8 cellular contexts compared by ENCODE assay signal in the genomic region with DNA sequence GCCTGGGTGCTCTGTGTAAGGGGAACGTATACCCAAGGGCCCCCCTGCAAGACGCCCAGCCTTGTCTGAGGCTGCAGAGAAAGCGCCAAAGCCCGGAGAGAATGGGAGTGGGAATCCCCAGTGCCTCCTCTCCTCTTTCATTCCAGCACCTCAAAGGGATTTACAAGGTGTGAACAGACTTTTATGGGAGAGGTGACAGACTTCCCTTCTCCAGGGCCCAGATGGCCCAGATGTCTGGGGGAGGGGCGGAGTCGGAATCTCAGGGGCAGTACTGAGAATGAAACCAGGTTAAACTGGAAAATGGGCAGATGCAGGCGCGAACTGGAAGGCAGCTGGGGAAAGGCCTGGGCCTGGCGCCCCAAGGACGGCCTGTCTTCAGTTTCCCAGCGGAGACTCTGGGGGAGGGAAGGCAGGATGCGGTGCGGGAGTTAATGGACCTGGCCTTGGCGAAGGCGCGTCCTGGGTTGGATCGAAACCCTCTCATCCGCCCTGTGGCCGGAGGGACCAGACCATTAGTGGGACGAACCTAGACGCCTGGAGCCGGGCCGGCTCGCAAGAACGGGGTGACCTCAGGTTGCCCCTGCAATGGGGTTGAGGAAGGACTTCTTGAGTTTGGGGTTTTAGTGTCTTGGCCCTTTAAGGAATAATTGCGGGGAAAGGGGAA. TPM values are rescaled to one million over a fixed set of nuclear protein-coding genes. Genes with fewer than 3 reads are reported as not detected.
DNase-seq lines count a peak whose midpoint lies in the region; ATAC-seq and TF ChIP-seq lines count a peak whose summit lies in the region.

No MANE protein-coding gene starts in this region.

- H3K4me2 ChIP-seq in H9 (ENCODE audit: insufficient read depth, insufficient read length, low read length) = peak overlapping the region; percentile 79

- peak overlapping the region; percentile 62 for H3T11ph ChIP-seq in H9 (ENCODE audit: low read length)

- no peak overlapping the region for H4K5ac ChIP-seq in H9 (ENCODE audit: insufficient read length, low read depth, low read length)

- no peaks in the 10 kb centered on the region for H3K27me3 ChIP-seq in H9 (ENCODE audit: insufficient read depth, low read length)

- H3K79me1 ChIP-seq in H9 (ENCODE audit: insufficient read depth, low read depth, low read length, poor library complexity, severe bottlenecking) = no peaks in the 10 kb centered on the region

- ATAC-seq in naive B cell (ENCODE audit: low read depth in 2 of 2) (no peak), GM21528 (IDR thresholded peaks at IDR 0.05; ENCODE audit: low FRiP score, unreplicated experiment) (no peak), GM21447 (IDR thresholded peaks at IDR 0.05; ENCODE audit: unreplicated experiment) (no peak), GM18870 (IDR thresholded peaks at IDR 0.05; ENCODE audit: unreplicated experiment) (no peak)

- H3K27me3 Mint-ChIP-seq in H9 (ENCODE audit: low read depth) (no peaks in the 10 kb centered on the region), naive B cell (no peaks in the 10 kb centered on the region)
- no peaks in the 10 kb centered on the region for H3K27me3 Mint-ChIP-seq in T-helper 2 cell treated with Interferon-gamma antibody and Interleukin-4, amounts not matched to agents 5 μg/mL and 100 μg/mL, for 36 hours (ENCODE audit: low read depth)

- H3K79me2 ChIP-seq in H9 (ENCODE audit: insufficient read depth, low read length) = no peaks in the 10 kb centered on the region; the same call in 1 of the 2 replicates

- H2BK5ac ChIP-seq in H9 (ENCODE audit: insufficient read length, low read length) = no peak overlapping the region

- H2BK12ac ChIP-seq in H9 (ENCODE audit: insufficient read length, low read depth, low read length) = no peak overlapping the region

- peaks cover 25% of the 10 kb centered on the region for H3K23me2 ChIP-seq in H9 (ENCODE audit: insufficient read length, low read depth, low read length, poor library complexity, severe bottlenecking)

- peak overlapping the region; percentile 88 to 97 for H3K4me3 Mint-ChIP-seq in H9
- H3K4me3 Mint-ChIP-seq in T-helper 2 cell treated with Interferon-gamma antibody and Interleukin-4, amounts not matched to agents 5 μg/mL and 100 μg/mL, for 36 hours = peak overlapping the region; percentile 98
- peak overlapping the region; percentile 89 to 98 (median 96) for H3K4me3 Mint-ChIP-seq in naive B cell

- no peak overlapping the region for H2AK5ac ChIP-seq in H9 (ENCODE audit: insufficient read length, low read length)

- H3K9me3 Mint-ChIP-seq in H9 (no peaks in the 10 kb centered on the region), naive B cell (no peaks in the 10 kb centered on the region)
- no peaks in the 10 kb centered on the region for H3K9me3 Mint-ChIP-seq in T-helper 2 cell treated with Interferon-gamma antibody and Interleukin-4, amounts not matched to agents 5 μg/mL and 100 μg/mL, for 36 hours

- TF ChIP-seq CTCF in H9 (conservative IDR thresholded peaks at IDR 0.05) = no peak; the same call in 2 of the 3 replicates

- H3K18ac ChIP-seq in H9 (ENCODE audit: insufficient read length, low read depth, low read length) = peak overlapping the region; percentile 92

- peak overlapping the region; percentile 46 for H3K9ac ChIP-seq in H9 (ENCODE audit: extremely low read depth, insufficient read length, low read length)

- no peak overlapping the region for H3K4ac ChIP-seq in H9 (ENCODE audit: low read depth, low read length)

- H3K27ac Mint-ChIP-seq in H9 (peak overlapping the region; percentile 78 to 95 (median 89)), naive B cell (peak overlapping the region; percentile 92 to 98 (median 94))
- H3K27ac Mint-ChIP-seq in T-helper 2 cell treated with Interferon-gamma antibody and Interleukin-4, amounts not matched to agents 5 μg/mL and 100 μg/mL, for 36 hours = peak overlapping the region; percentile 99

- H2AFZ ChIP-seq in H9 (ENCODE audit: low read length) = no peak overlapping the region

- no peak for DNase-seq in H9
- DNase-seq in T-helper 2 cell treated with Interferon-gamma antibody and Interleukin-4, amounts not matched to agents 5 μg/mL and 100 μg/mL, for 36 hours (ENCODE audit: low spot score) = no peak
- DNase-seq in effector CD4-positive, alpha-beta T cell = peak; percentile 21
- DNase-seq in naive B cell = no peak
- DNase-seq in cerebellar nuclear complex (lab: John Stamatoyannopoulos, UW) = no peak

- H4K91ac ChIP-seq in H9 (ENCODE audit: insufficient read length, low read depth, low read length) = no peak overlapping the region

- WGBS in H9 (ENCODE audit: extremely low coverage, insufficient read length, low lambda C conversion rate) = no CpG with 5 or more reads among the region's 26 CpGs

- H3K36me3 Mint-ChIP-seq in H9 (ENCODE audit: insufficient read depth in 1 of 3, low read depth in 3 of 3) = peaks cover 13 to 18% (median 17%) of the 10 kb centered on the region in 3 experiments
- H3K36me3 Mint-ChIP-seq in T-helper 2 cell treated with Interferon-gamma antibody and Interleukin-4, amounts not matched to agents 5 μg/mL and 100 μg/mL, for 36 hours (ENCODE audit: low read depth) = peaks cover 20% of the 10 kb centered on the region
- H3K36me3 Mint-ChIP-seq in naive B cell = peaks cover 1 to 4% of the 10 kb centered on the region in 2 donors

- H4K20me1 ChIP-seq in H9 (ENCODE audit: control insufficient read depth, insufficient read depth, insufficient read length) = no peaks in the 10 kb centered on the region

- no peak overlapping the region for H2BK20ac ChIP-seq in H9 (ENCODE audit: low read depth, low read length, poor library complexity, severe bottlenecking)

- H2BK120ac ChIP-seq in H9 (ENCODE audit: low read depth, low read length, poor library complexity, severe bottlenecking) = no peak overlapping the region

- H3K56ac ChIP-seq in H9 (ENCODE audit: insufficient read length, low read depth, low read length) = no peak overlapping the region

- H2BK15ac ChIP-seq in H9 (ENCODE audit: low read depth, low read length) = peak overlapping the region; percentile 57; the same call in 1 of the 2 replicates

- H3K23ac ChIP-seq in H9 (ENCODE audit: insufficient read length, low read depth, low read length) = no peak overlapping the region

- H4K8ac ChIP-seq in H9 (replicated peaks; ENCODE audit: insufficient read length, low read depth, low read length) = no peak overlapping the region

- peak overlapping the region; percentile 92 for H3K14ac ChIP-seq in H9 (ENCODE audit: insufficient read depth, low read length)

- no peak overlapping the region for H3K27ac ChIP-seq in H9 (ENCODE audit: insufficient read length, low read depth, low read length)

- H3K4me1 Mint-ChIP-seq in H9 = peaks cover 49 to 65% of the 10 kb centered on the region in 2 experiments
- H3K4me1 Mint-ChIP-seq in T-helper 2 cell treated with Interferon-gamma antibody and Interleukin-4, amounts not matched to agents 5 μg/mL and 100 μg/mL, for 36 hours (ENCODE audit: low read depth) = peaks cover 29% of the 10 kb centered on the region
- H3K4me1 Mint-ChIP-seq in naive B cell = peaks cover 20 to 44% (median 41%) of the 10 kb centered on the region in 3 donors

- H3K9me3 ChIP-seq in H9 (ENCODE audit: control insufficient read depth, low read depth, low read length) = no peaks in the 10 kb centered on the region

- peaks cover 12% of the 10 kb centered on the region for H3K4me1 ChIP-seq in H9 (ENCODE audit: insufficient read depth, low read length)

RNA-seq across cellular contexts. Expression of gene TRIP10, which starts 0.6 kb away (rescaled TPM):
- total RNA-seq in H9 (2021) = 54.1 and 56.4 TPM in 2 replicates
- 1 to 10 TPM in 5 of 6 donors, not detected in 1; 2.7 to 5.1 (median 3.2) TPM for polyA plus RNA-seq in naive B cell (ENCODE audit: low read depth in 6 of 6)

RNA-seq across cellular contexts. Expression of gene GPR108, which starts 1.5 kb away (rescaled TPM):
- 38.2 and 39.3 TPM in 2 replicates for total RNA-seq in H9 (2021)
- 100 to 1,000 TPM in 1 of 6 donors, 10 to 100 TPM in 5; 55.2 to 122 (median 79.5) TPM for polyA plus RNA-seq in naive B cell (ENCODE audit: low read depth in 6 of 6)

RNA-seq across cellular contexts. Expression of gene C3, which starts 18.4 kb away (rescaled TPM):
- 4.9 and 5.9 TPM in 2 replicates for total RNA-seq in H9 (2021)
- not detected for polyA plus RNA-seq in naive B cell (ENCODE audit: low read depth in 6 of 6)

RNA-seq across cellular contexts. Expression of gene SH2D3A, which starts 28.4 kb away (rescaled TPM):
- total RNA-seq in H9 (2021) = 17.9 and 22.0 TPM in 2 replicates
- polyA plus RNA-seq in naive B cell (ENCODE audit: low read depth in 6 of 6) = 10 to 100 TPM in 5 of 6 donors, 1 to 10 TPM in 1; 7.5 to 39.5 (median 22.3) TPM

RNA-seq across cellular contexts. Expression of gene VAV1, which starts 33.6 kb away (rescaled TPM):
- total RNA-seq in H9 (2021) = 0.61 and 0.90 TPM in 2 replicates
- polyA plus RNA-seq in naive B cell (ENCODE audit: low read depth in 6 of 6) = 10 to 100 TPM; 17.9 to 34.0 (median 23.7) TPM
